Comparison of ENCODE assay signal across 8 cellular contexts in the genomic region with DNA sequence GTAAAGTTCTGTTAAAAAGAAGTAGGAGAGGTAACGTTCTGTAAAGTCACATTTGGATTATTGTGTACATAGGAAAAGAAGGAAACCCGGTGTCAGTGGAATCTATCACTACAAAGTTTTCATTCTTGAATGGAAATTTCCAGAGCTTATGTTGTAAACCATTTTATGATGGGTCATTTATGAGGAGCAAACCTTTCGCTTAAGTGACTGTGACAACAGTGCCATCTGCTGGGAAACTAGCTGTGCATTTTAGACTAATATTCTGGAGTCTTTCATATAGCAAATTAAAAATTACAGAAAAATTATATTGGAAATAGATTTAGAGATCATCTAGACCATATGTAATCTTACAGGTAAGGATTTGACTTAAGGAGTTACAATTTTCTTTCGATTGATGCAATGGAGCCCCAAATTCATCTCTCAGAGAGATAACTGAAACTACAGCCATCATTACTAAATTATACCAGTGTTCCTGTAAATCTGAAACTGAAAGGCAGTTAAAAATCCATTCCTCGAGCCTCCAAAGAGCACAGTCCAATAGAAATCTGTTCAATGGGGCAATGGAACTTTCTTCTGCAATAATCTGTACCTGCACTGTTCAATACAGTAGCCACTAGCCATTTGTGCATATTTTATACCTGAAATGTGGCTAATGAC. TPM values are rescaled to one million over a fixed set of nuclear protein-coding genes. Genes with fewer than 3 reads are reported as not detected.
DNase-seq lines count a peak whose midpoint lies in the region; ATAC-seq and TF ChIP-seq lines count a peak whose summit lies in the region.

No MANE protein-coding gene starts in this region.

- WGBS in SK-N-SH (ENCODE audit: low lambda C conversion rate), result 5% methylated on average over 5 of the region's 5 CpGs

- no peak for TF ChIP-seq EP300 in SK-N-SH (IDR thresholded peaks at IDR 0.05; ENCODE audit: borderline replicate concordance in 1 of 2, low read depth in 1 of 2, low read length in 1 of 2)

- H3F3A ChIP-seq in Loucy (ENCODE audit: low read depth) (no peaks in the 10 kb centered on the region), SK-N-SH (replicated peaks; ENCODE audit: insufficient read depth) (no peaks in the 10 kb centered on the region)

- no peak for ATAC-seq in lower lobe of right lung

- no peaks in the 10 kb centered on the region for H4K20me1 ChIP-seq in Loucy (ENCODE audit: insufficient read depth, low read length, poor library complexity, severe bottlenecking)
- no peaks in the 10 kb centered on the region for H4K20me1 ChIP-seq in SK-N-SH (ENCODE audit: insufficient read depth)

- H3K36me3 Mint-ChIP-seq in activated T-cell treated with anti-CD3 and anti-CD28 coated beads, Interleukin-2, amount 50 U/mL, for 24 hours (ENCODE audit: low read depth), result no peaks in the 10 kb centered on the region

- no peaks in the 10 kb centered on the region for H3K9me3 Mint-ChIP-seq in activated T-cell treated with anti-CD3 and anti-CD28 coated beads, Interleukin-2, amount 50 U/mL, for 24 hours

- H3K4me3 ChIP-seq in Loucy (ENCODE audit: low read length, poor library complexity, severe bottlenecking), result no peak overlapping the region
- no peak overlapping the region for H3K4me3 ChIP-seq in SK-N-SH (ENCODE audit: low read depth in 2 of 2, low read length in 1 of 2)
- H3K4me3 ChIP-seq in lower lobe of right lung, result no peak overlapping the region
- no peak overlapping the region for H3K4me3 ChIP-seq in tibial artery

- H3K36me3 ChIP-seq in Loucy (ENCODE audit: insufficient read depth, low read length), result no peaks in the 10 kb centered on the region
- H3K36me3 ChIP-seq in SK-N-SH (replicated peaks in 1 of 2; ENCODE audit: control insufficient read depth in 1 of 2, insufficient read depth in 2 of 2, low read length in 1 of 2), result no peaks in the 10 kb centered on the region
- H3K36me3 ChIP-seq in lower lobe of right lung, result no peaks in the 10 kb centered on the region
- H3K36me3 ChIP-seq in tibial artery, result no peaks in the 10 kb centered on the region

- peaks cover 27% of the 10 kb centered on the region for H3K27me3 Mint-ChIP-seq in activated T-cell treated with anti-CD3 and anti-CD28 coated beads, Interleukin-2, amount 50 U/mL, for 24 hours

- H3K4me1 ChIP-seq in Loucy (ENCODE audit: insufficient read depth, low read length, poor library complexity, severe bottlenecking) (no peaks in the 10 kb centered on the region), SK-N-SH (ENCODE audit: control insufficient read depth in 1 of 2, insufficient read depth in 2 of 2, low read depth in 1 of 2, low read length in 1 of 2) (no peaks in the 10 kb centered on the region), lower lobe of right lung (no peaks in the 10 kb centered on the region), tibial artery (no peaks in the 10 kb centered on the region)

- H2AFZ ChIP-seq in Loucy (ENCODE audit: low read length), result no peak overlapping the region
- no peak overlapping the region for H2AFZ ChIP-seq in SK-N-SH (ENCODE audit: low read depth)

- H3K4me2 ChIP-seq in Loucy (ENCODE audit: low read depth, low read length, poor library complexity, severe bottlenecking), result no peak overlapping the region
- no peak overlapping the region for H3K4me2 ChIP-seq in SK-N-SH

- no peaks in the 10 kb centered on the region for H3K9me3 ChIP-seq in Loucy (ENCODE audit: insufficient read depth, low read depth, low read length)
- H3K9me3 ChIP-seq in SK-N-SH, result no peaks in the 10 kb centered on the region
- no peaks in the 10 kb centered on the region for H3K9me3 ChIP-seq in lower lobe of right lung
- no peaks in the 10 kb centered on the region for H3K9me3 ChIP-seq in tibial artery

- intact Hi-C loops in lower lobe of right lung (cut with DNase I) (no loop called here), tibial artery (cut with DNase I; ENCODE audit: low total_unique reads) (no loop called here)

- H3K9ac ChIP-seq in Loucy (ENCODE audit: low read depth, low read length, poor library complexity, severe bottlenecking) (no peak overlapping the region), SK-N-SH (no peak overlapping the region)

- DNase-seq in activated T-cell treated with anti-CD3 and anti-CD28 coated beads for 1 hour (ENCODE audit: low read depth) (peak; percentile 19), SK-N-SH (peak; percentile 51), cerebellar cortex (ENCODE audit: low spot score) (peak; percentile 74), lower lobe of right lung (no peak), tibial artery (no peak), UCSD-AML1 (lab: John Stamatoyannopoulos, UW; ENCODE audit: unreplicated experiment) (no peak)
- DNase-seq in activated T-cell treated with anti-CD3 and anti-CD28 coated beads, Interleukin-2, amount 50 U/mL, for 24 hours, result no peak

- TF ChIP-seq RAD21 in SK-N-SH (IDR thresholded peaks at IDR 0.05; ENCODE audit: low read length), result peak; percentile 79

- H3K27me3 ChIP-seq in Loucy (ENCODE audit: insufficient read depth, low read length, poor library complexity, severe bottlenecking) (no peaks in the 10 kb centered on the region), SK-N-SH (ENCODE audit: insufficient read depth) (no peaks in the 10 kb centered on the region; the same call in 1 of the 2 replicates), lower lobe of right lung (ENCODE audit: low read depth) (no peaks in the 10 kb centered on the region), tibial artery (no peaks in the 10 kb centered on the region)

- no peaks in the 10 kb centered on the region for H3K9me2 ChIP-seq in Loucy (replicated peaks; ENCODE audit: low read depth, low read length)
- no peaks in the 10 kb centered on the region for H3K9me2 ChIP-seq in SK-N-SH

- H3K4me1 Mint-ChIP-seq in activated T-cell treated with anti-CD3 and anti-CD28 coated beads, Interleukin-2, amount 50 U/mL, for 24 hours (ENCODE audit: low read depth), result peaks cover 28% of the 10 kb centered on the region

- TF ChIP-seq CTCF in Loucy (conservative IDR thresholded peaks at IDR 0.05; ENCODE audit: low read length) (peak; percentile 59), SK-N-SH (IDR thresholded peaks at IDR 0.05) (peak; percentile 76), lower lobe of right lung (IDR thresholded peaks at IDR 0.05) (peak; percentile 38), tibial artery (IDR thresholded peaks at IDR 0.05) (peak; percentile 10 to 31)

- no peak overlapping the region for H3K27ac Mint-ChIP-seq in activated T-cell treated with anti-CD3 and anti-CD28 coated beads, Interleukin-2, amount 50 U/mL, for 24 hours

- H3K4me3 Mint-ChIP-seq in activated T-cell treated with anti-CD3 and anti-CD28 coated beads, Interleukin-2, amount 50 U/mL, for 24 hours, result no peak overlapping the region

- H3K79me2 ChIP-seq in Loucy (ENCODE audit: insufficient read depth, low read length), result no peaks in the 10 kb centered on the region
- no peaks in the 10 kb centered on the region for H3K79me2 ChIP-seq in SK-N-SH (ENCODE audit: insufficient read depth)

- H3K27ac ChIP-seq in SK-N-SH (ENCODE audit: low read depth in 2 of 2, low read length in 1 of 2) (no peak overlapping the region), lower lobe of right lung (no peak overlapping the region), tibial artery (no peak overlapping the region)

- CTCF ChIA-PET in SK-N-SH (lab: Yijun Ruan, JAX), result interaction anchor here (0.6 to 1.9 kb wide), 22 partner anchors 8 to 1275 kb away, joined by 3 to 9 read pairs (median 3); no protein-coding TSS in a partner anchor

- POLR2A ChIA-PET in SK-N-SH (lab: Yijun Ruan, JAX), result no interaction called here

TF ChIP-seq in SK-N-SH, 30 proteins besides CTCF, POLR2A, EP300 and RAD21:
- TF ChIP-seq SMC3 (IDR thresholded peaks at IDR 0.05; ENCODE audit: low read depth, low read length), result peak; percentile 53; the same call in 1 of the 2 replicates
- TF ChIP-seq, protein P1, sequence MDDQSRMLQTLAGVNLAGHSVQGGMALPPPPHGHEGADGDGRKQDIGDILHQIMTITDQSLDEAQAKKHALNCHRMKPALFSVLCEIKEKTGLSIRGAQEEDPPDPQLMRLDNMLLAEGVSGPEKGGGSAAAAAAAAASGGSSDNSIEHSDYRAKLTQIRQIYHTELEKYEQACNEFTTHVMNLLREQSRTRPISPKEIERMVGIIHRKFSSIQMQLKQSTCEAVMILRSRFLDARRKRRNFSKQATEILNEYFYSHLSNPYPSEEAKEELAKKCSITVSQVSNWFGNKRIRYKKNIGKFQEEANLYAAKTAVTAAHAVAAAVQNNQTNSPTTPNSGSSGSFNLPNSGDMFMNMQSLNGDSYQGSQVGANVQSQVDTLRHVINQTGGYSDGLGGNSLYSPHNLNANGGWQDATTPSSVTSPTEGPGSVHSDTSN (IDR thresholded peaks at IDR 0.05), result no peak
- no peak for TF ChIP-seq JUND (IDR thresholded peaks at IDR 0.05)

RNA-seq across cellular contexts. Expression of a gene that starts 26.9 kb away (rescaled TPM):
- polyA plus RNA-seq in SK-N-SH (2012; rRNA removed), result 2.5 and 3.4 TPM in 2 replicates
- polyA plus RNA-seq in SK-N-SH (2012; cell fraction: cytosol; rRNA removed), result 3.5 and 3.7 TPM in 2 replicates
- 2.3 and 4.1 TPM in 2 replicates for polyA plus RNA-seq in SK-N-SH (2012; cell fraction: nucleus; rRNA removed)
- 6.0 TPM for total RNA-seq in lower lobe of right lung

Comparison
In these comparisons a context has a peak if more than half of its experiments do, and no peak if none do; other contexts are left out.
1. DNase-seq: peak in activated T-cell treated with anti-CD3 and anti-CD28 coated beads for 1 hour (single experiment), SK-N-SH (single experiment) and cerebellar cortex (single experiment); none in activated T-cell treated with anti-CD3 and anti-CD28 coated beads, Interleukin-2, amount 50 U/mL, for 24 hours (single experiment), lower lobe of right lung (single experiment), tibial artery (0 of 2) and UCSD-AML1 (single experiment).
2. CTCF ChIP-seq: peak in every context shown above with its lines; median percentile 76 in SK-N-SH; 59 in Loucy; 38 in lower lobe of right lung; 20 in tibial artery.